In the genomic region with DNA sequence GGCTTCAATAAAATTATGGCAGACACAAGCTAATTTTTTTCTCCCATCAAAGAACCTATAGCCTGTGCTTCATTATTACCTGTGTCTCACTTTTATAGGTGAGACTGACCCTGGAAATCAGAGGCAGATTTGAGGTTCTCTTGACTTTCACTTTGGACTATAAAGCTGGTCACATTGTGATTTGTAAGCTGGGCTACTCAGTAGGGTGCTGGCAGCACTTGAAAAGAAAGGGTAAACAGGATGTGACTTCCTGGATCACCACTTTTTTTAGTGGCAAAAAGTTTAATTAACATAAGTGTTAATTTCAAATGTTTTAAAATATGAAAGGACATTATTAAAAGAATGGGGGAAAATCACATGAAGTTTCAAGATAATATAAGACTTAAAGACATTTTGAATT, we compare ENCODE assay signal across 25 cellular contexts. TPM values are rescaled to one million over a fixed set of nuclear protein-coding genes. Genes with fewer than 3 reads are reported as not detected.
DNase-seq lines count a peak whose midpoint lies in the region; ATAC-seq and TF ChIP-seq lines count a peak whose summit lies in the region.
"Had no signal": no experiment of that assay in that cellular context is flagged by ENCODE, and none has a peak within 500 bp of the region (broad histone marks: within the 10 kb centered on the region; RNA-seq: fewer than 3 reads in every experiment).

No MANE protein-coding gene starts in this region.

- no peaks in the 10 kb centered on the region for H3K4me1 Mint-ChIP-seq in Caco-2 (ENCODE audit: low read depth, unreplicated experiment)

- H3K4me3 ChIP-seq in Caco-2 (ENCODE audit: low read depth, low read length) = peak overlapping the region; percentile 38
- no peak overlapping the region for H3K4me3 ChIP-seq in H7 (ENCODE audit: insufficient read depth, low read depth, low read length)
- H3K4me3 ChIP-seq: BLaER1, PC-9 had no signal

- H3K36me3 ChIP-seq in Caco-2 (ENCODE audit: control insufficient read depth, insufficient read depth, low read length) = no peaks in the 10 kb centered on the region
- H3K36me3 ChIP-seq in H7 (replicated peaks; ENCODE audit: control insufficient read depth, insufficient read depth, low read length) = no peaks in the 10 kb centered on the region
- H3K36me3 ChIP-seq: BLaER1 had no signal

- peaks cover 9% of the 10 kb centered on the region for H3K4me1 ChIP-seq in Caco-2

- H3K27ac Mint-ChIP-seq in Caco-2 (ENCODE audit: unreplicated experiment) = no peak overlapping the region
- H3K27ac Mint-ChIP-seq: CD4-positive, alpha-beta T cell; IgD-negative memory B cell had no signal

- 0 out of 2 replicates have a peak, but pooled peaks cover 4% of the 10 kb centered on the region for H3K9me3 ChIP-seq in Caco-2
- H3K9me3 ChIP-seq: BLaER1, SK-N-SH had no signal

- H3K27me3 Mint-ChIP-seq in Caco-2 (ENCODE audit: insufficient read depth, unreplicated experiment) = no peaks in the 10 kb centered on the region
- H3K27me3 Mint-ChIP-seq: CD4-positive, alpha-beta T cell had no signal

- H3K4me3 Mint-ChIP-seq in Caco-2 (ENCODE audit: unreplicated experiment) = peak overlapping the region; percentile 65
- H3K4me3 Mint-ChIP-seq: CD4-positive, alpha-beta T cell; IgD-negative memory B cell had no signal

- H3K27me3 ChIP-seq in Caco-2 (replicated peaks; ENCODE audit: control insufficient read depth, insufficient read depth, low read length) (no peaks in the 10 kb centered on the region), H7 (ENCODE audit: control insufficient read depth, insufficient read depth, low read length) (no peaks in the 10 kb centered on the region)
- H3K27me3 ChIP-seq: BLaER1 had no signal

- no peaks in the 10 kb centered on the region for H3K36me3 Mint-ChIP-seq in Caco-2 (ENCODE audit: insufficient read depth, unreplicated experiment)

- intact Hi-C loops in Caco-2 (cut with micrococcal nuclease; ENCODE audit: unreplicated experiment) = no loop called here
- intact Hi-C loops in Right ventricle myocardium superior (cut with DNase I) = no loop called here

- POLR2A ChIA-PET in Caco-2 (lab: Charles Lee) = no interaction called here

- ATAC-seq in Right ventricle myocardium superior (ENCODE audit: poor library complexity) = no peak
- ATAC-seq in HG03196 (IDR thresholded peaks at IDR 0.05; ENCODE audit: unreplicated experiment) = no peak

- no peak for TF ChIP-seq CTCF in Caco-2 (IDR thresholded peaks at IDR 0.05; ENCODE audit: insufficient read depth in 1 of 2, low read depth in 1 of 2, low read length in 1 of 2, severe bottlenecking in 1 of 2, unreplicated experiment in 1 of 2)

- H3K9me3 Mint-ChIP-seq in Caco-2 (ENCODE audit: unreplicated experiment) = peaks cover 1% of the 10 kb centered on the region
- H3K9me3 Mint-ChIP-seq: CD4-positive, alpha-beta T cell; IgD-negative memory B cell had no signal

- CTCF ChIA-PET in Caco-2 (lab: Charles Lee) = no interaction called here

- BruUV-seq in Caco-2 (replicated peaks; lab: Mats Ljungman, UMichigan) = no TSS peak

- DNase-seq in Caco-2 = no peak
- peak; percentile 36 for DNase-seq in H7
- DNase-seq in NCI-H748 (lab: John Stamatoyannopoulos, UW; ENCODE audit: unreplicated experiment) = peak; percentile 30
- peak; percentile 50 for DNase-seq in iPS DF 19.7 (ENCODE audit: low read depth, low spot score)
- no peak for DNase-seq in GOT3 (lab: John Stamatoyannopoulos, UW)
- no peak for DNase-seq in Right ventricle myocardium superior
- DNase-seq in dedifferentiated amniotic fluid mesenchymal stem cell (ENCODE audit: extremely low spot score) = no peak
- DNase-seq: CD4-positive, alpha-beta T cell; COR-L47; DMS 273 treated with DMSO at 0.1 percent for 48 hours; EL; GF-D8; HCEC 1CT; MV-4-11; NCI-H1105 treated with DMSO at 0.1 percent for 48 hours; NCI-H1694 treated with DMSO at 0.1 percent for 48 hours; NCI-H2081 treated with DMSO at 0.1 percent for 48 hours; NCI-H2171 treated with DMSO at 0.1 percent for 48 hours; NCI-H524 treated with DMSO at 0.1 percent for 48 hours; PC-9; SIG-M5; SK-N-SH had no signal

RNA-seq across cellular contexts. Expression of a gene that starts 50.6 kb away (rescaled TPM):
- total RNA-seq in Caco-2 (2022) (20.6 and 29.6 TPM in 2 replicates), Right ventricle myocardium superior (147 TPM)
- 18.8 and 22.2 TPM in 2 replicates for total RNA-seq in H7 (2014; rRNA removed; shearing (Covaris generic))

Comparison
In these comparisons a context has a peak if more than half of its experiments do, and no peak if none do; other contexts are left out.
1. DNase-seq: peak in H7 (single experiment), NCI-H748 (single experiment) and iPS DF 19.7 (single experiment); none in Caco-2 (0 of 2), GOT3 (single experiment), Right ventricle myocardium superior (single experiment) and dedifferentiated amniotic fluid mesenchymal stem cell (single experiment).